1 cellular context compared by ENCODE assay signal in the genomic region with DNA sequence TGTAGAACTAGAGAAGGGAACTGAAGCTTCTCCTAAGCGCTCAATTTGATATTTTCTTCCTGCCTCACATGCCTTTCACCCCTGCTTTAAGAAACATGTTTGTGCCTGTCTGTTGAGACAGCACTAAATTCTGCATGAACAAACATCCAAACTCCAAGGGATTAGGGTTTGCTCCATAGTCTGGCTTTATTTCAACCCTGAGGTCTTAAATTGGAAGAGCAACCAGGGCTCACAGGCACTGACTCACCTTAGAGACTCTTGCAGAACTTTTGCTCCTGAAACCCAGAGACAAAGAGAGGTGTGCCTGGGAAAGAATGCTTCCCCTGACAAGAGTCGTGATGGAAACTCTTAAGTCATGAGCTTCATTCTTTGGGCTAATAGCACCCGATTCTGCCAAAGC.
TF ChIP-seq lines count a peak whose summit lies in the region.

No MANE protein-coding gene starts in this region.

TF ChIP-seq in GM23338, 12 proteins besides CTCF, POLR2A, EP300 and RAD21 (continued from another document):
- TF ChIP-seq ZNF462 (CRISPR knock-in tag; IDR thresholded peaks at IDR 0.05) = no peak
